27 cellular contexts compared by ENCODE assay signal in genomic region chr11:27711725-27712124, GRCh38. TPM values are rescaled to one million over a fixed set of nuclear protein-coding genes. Genes with fewer than 3 reads are reported as not detected.
"Had no signal": no experiment of that assay in that cellular context is flagged by ENCODE, and none has a peak within 500 bp of the region (broad histone marks: within the 10 kb centered on the region; RNA-seq: fewer than 3 reads in every experiment).

No MANE protein-coding gene starts in this region.

- H3K36me3 ChIP-seq: neural progenitor cell, ovary, right lobe of liver, sigmoid colon, suprapubic skin, tibial artery, transverse colon, upper lobe of right lung, uterus had no signal

- ATAC-seq: naive thymus-derived CD4-positive, alpha-beta T cell; natural killer cell; psoas muscle; right cardiac atrium; right lobe of liver; stimulated activated effector memory CD8-positive, alpha-beta T cell treated with anti-CD3 and anti-CD28 coated beads, Interleukin-12 subunit alpha, Interleukin-12 subunit beta, amount 100 ng/mL, for 72 hours; stimulated activated naive CD8-positive, alpha-beta T cell treated with anti-CD3 and anti-CD28 coated beads, Interleukin-15, amount 100 ng/mL, for 72 hours; stimulated activated naive CD8-positive, alpha-beta T cell treated with anti-CD3 and anti-CD28 coated beads, Interleukin-15, Interleukin-2, amounts not matched to agents 100 U/mL and 50 U/mL, for 24 hours; upper lobe of right lung had no signal

- H3K27me3 ChIP-seq: neural progenitor cell, ovary, testis had no signal

- H3K9ac ChIP-seq: neural progenitor cell, parathyroid adenoma had no signal

- H3K27ac ChIP-seq: neural progenitor cell, ovary, parathyroid adenoma, psoas muscle, right lobe of liver, sigmoid colon, suprapubic skin, testis, tibial artery, transverse colon, upper lobe of right lung, uterus had no signal

- DNase-seq: naive thymus-derived CD4-positive, alpha-beta T cell; natural killer cell; occipital lobe; ovary; psoas muscle; right cardiac atrium; right lobe of liver; sigmoid colon; small intestine; stimulated activated CD4-positive, alpha-beta T cell treated with anti-CD3 and anti-CD28 coated beads, Interleukin-15, amount 100 ng/mL, for 24 hours; stimulated activated CD4-positive, alpha-beta T cell treated with anti-CD3 and anti-CD28 coated beads, Interleukin-2, amount 100 ng/mL, for 24 hours; stimulated activated CD4-positive, alpha-beta T cell treated with anti-CD3 and anti-CD28 coated beads, Interleukin-2, amount 100 ng/mL, for 48 hours; stimulated activated CD4-positive, alpha-beta T cell treated with anti-CD3 and anti-CD28 coated beads, Interleukin-4, amount 100 ng/mL, for 24 hours; stimulated activated naive CD4-positive, alpha-beta T cell; stimulated activated naive CD8-positive, alpha-beta T cell treated with anti-CD3 and anti-CD28 coated beads, Interleukin-15, amount 100 ng/mL, for 72 hours; stimulated activated naive CD8-positive, alpha-beta T cell treated with anti-CD3 and anti-CD28 coated beads, Interleukin-15, Interleukin-2, amounts not matched to agents 100 U/mL and 50 U/mL, for 24 hours; substantia nigra; testis; tibial artery; transverse colon; upper lobe of right lung; uterus had no signal

- H3K4me2 ChIP-seq: neural progenitor cell had no signal

- H3K4me1 ChIP-seq: neural progenitor cell, parathyroid adenoma, psoas muscle, right lobe of liver, sigmoid colon, suprapubic skin, testis, tibial artery, transverse colon, upper lobe of right lung, uterus had no signal

- H3K4me3 ChIP-seq: neural progenitor cell, ovary, psoas muscle, right lobe of liver, sigmoid colon, suprapubic skin, testis, tibial artery, transverse colon, upper lobe of right lung, uterus had no signal

- H2AFZ ChIP-seq: neural progenitor cell, parathyroid adenoma had no signal

- H3K9me3 ChIP-seq: ovary, psoas muscle, right lobe of liver, sigmoid colon, suprapubic skin, testis, tibial artery, transverse colon, upper lobe of right lung, uterus had no signal

RNA-seq across cellular contexts. Expression of gene BDNF, which starts 11.5 kb away (rescaled TPM):
- total RNA-seq: naive thymus-derived CD4-positive, alpha-beta T cell; natural killer cell had no signal
- polyA plus RNA-seq: naive thymus-derived CD4-positive, alpha-beta T cell; neural cell had no signal
